ENCODE assay signal across 8 cellular contexts in the genomic region with DNA sequence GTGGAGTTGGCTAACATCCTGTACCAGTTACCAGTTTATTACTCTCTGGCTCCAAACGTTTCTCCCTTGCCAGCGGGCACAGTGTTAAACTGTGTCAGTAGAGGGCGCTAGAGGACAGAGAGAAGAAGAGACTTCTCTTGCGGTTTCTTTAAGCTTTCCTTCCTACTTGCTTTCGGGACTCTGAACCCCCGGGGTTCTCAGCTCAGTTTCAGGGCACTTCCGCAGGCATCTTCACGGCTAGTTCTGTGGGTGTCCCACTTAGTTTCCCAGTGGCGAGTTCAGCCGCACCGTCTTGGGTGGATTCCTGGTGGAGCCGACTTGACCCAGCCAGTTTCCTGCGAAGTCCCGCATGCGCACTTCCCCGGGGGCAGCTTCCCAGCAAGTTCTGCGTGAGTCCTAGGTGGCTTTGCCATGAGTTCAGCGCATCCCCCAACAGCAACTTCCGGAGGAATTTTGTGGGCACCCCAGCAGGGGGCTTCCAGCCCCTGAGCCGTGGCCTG. TPM values are rescaled to one million over a fixed set of nuclear protein-coding genes. Genes with fewer than 3 reads are reported as not detected.
DNase-seq lines count a peak whose midpoint lies in the region; ATAC-seq and TF ChIP-seq lines count a peak whose summit lies in the region.

No MANE protein-coding gene starts in this region.

- intact Hi-C loops in right lobe of liver (cut with DNase I), result no loop called here

- peaks cover 6% of the 10 kb centered on the region for H3K27me3 Mint-ChIP-seq in activated CD4-positive, alpha-beta memory T cell treated with anti-CD3 and anti-CD28 coated beads, Interleukin-2, amount 10 ng/mL, durations not matched to agents 7 days and 5 days

- no peaks in the 10 kb centered on the region for H3K36me3 ChIP-seq in right lobe of liver

- no peak for TF ChIP-seq POLR2A in right lobe of liver (IDR thresholded peaks at IDR 0.05)

- ATAC-seq in right lobe of liver, result peak; percentile 91 to 93 (median 92)
- ATAC-seq in GM21360 (IDR thresholded peaks at IDR 0.05; ENCODE audit: unreplicated experiment), result no peak

- H3K4me3 ChIP-seq in HL-60 (replicated peaks; ENCODE audit: insufficient read depth, low read length) (peak overlapping the region; percentile 56), right lobe of liver (peak overlapping the region; percentile 43 to 64 (median 64))

- DNase-seq in GM10266 (ENCODE audit: extremely low spot score) (peak; percentile 82), HL-60 (ENCODE audit: low read depth in 1 of 2, low spot score in 1 of 2) (peak; percentile 78 to 90), NCI-H82 treated with DMSO at 0.1 percent for 48 hours (lab: John Stamatoyannopoulos, UW; ENCODE audit: unreplicated experiment) (peak; percentile 90), ecto neural progenitor cell (ENCODE audit: low spot score) (peak; percentile 84), right lobe of liver (peak; percentile 78 to 82 (median 80))
- peak; percentile 86 for DNase-seq in activated CD4-positive, alpha-beta memory T cell treated with anti-CD3 and anti-CD28 coated beads, Interleukin-2, amount 10 ng/mL, durations not matched to agents 7 days and 5 days
- DNase-seq in stimulated activated CD4-positive, alpha-beta T cell treated with anti-CD3 and anti-CD28 coated beads, Interleukin-4, amount 100 ng/mL, for 48 hours (ENCODE audit: low read depth in 2 of 2), result peak; percentile 64 to 69

- no peaks in the 10 kb centered on the region for H3K9me3 Mint-ChIP-seq in activated CD4-positive, alpha-beta memory T cell treated with anti-CD3 and anti-CD28 coated beads, Interleukin-2, amount 10 ng/mL, durations not matched to agents 7 days and 5 days

- peak; percentile 92 for TF ChIP-seq CTCF in GM10266 (IDR thresholded peaks at IDR 0.05; ENCODE audit: control insufficient read depth, insufficient read depth, low read depth, missing control alignments)
- TF ChIP-seq CTCF in HL-60 (IDR thresholded peaks at IDR 0.05; ENCODE audit: insufficient read depth, low read length), result peak; percentile 93
- peak; percentile 89 to 97 (median 92) for TF ChIP-seq CTCF in right lobe of liver (IDR thresholded peaks at IDR 0.05)

- H3K36me3 Mint-ChIP-seq in activated CD4-positive, alpha-beta memory T cell treated with anti-CD3 and anti-CD28 coated beads, Interleukin-2, amount 10 ng/mL, durations not matched to agents 7 days and 5 days (ENCODE audit: low read depth), result no peaks in the 10 kb centered on the region

- no peaks in the 10 kb centered on the region for H3K9me3 ChIP-seq in right lobe of liver

- H3K27me3 ChIP-seq in HL-60 (ENCODE audit: insufficient read depth, poor library complexity, severe bottlenecking), result peaks cover 3% of the 10 kb centered on the region
- H3K27me3 ChIP-seq in right lobe of liver, result no peaks in the 10 kb centered on the region

- POLR2A ChIA-PET in activated CD4-positive, alpha-beta memory T cell treated with anti-CD3 and anti-CD28 coated beads, Interleukin-2, amount 10 ng/mL, durations not matched to agents 7 days and 5 days (lab: Charles Lee), result interaction anchor here (0.8 to 30.4 kb wide), 6 partner anchors 10 to 220 kb away, joined by 3 to 646 read pairs (median 48); a partner anchor contains a TSS

- WGBS in right lobe of liver (ENCODE audit: insufficient coverage, low coverage, low lambda C conversion rate, missing lambda C conversion rate), result under 1% methylated on average over 16 of the region's 20 CpGs

- H3K27ac ChIP-seq in HL-60 (replicated peaks) (peak overlapping the region; percentile 52), right lobe of liver (peak overlapping the region; percentile 53 to 71 (median 56))

- peaks cover 22% of the 10 kb centered on the region for H3K4me1 Mint-ChIP-seq in activated CD4-positive, alpha-beta memory T cell treated with anti-CD3 and anti-CD28 coated beads, Interleukin-2, amount 10 ng/mL, durations not matched to agents 7 days and 5 days

- peak overlapping the region; percentile 76 for H3K4me3 Mint-ChIP-seq in activated CD4-positive, alpha-beta memory T cell treated with anti-CD3 and anti-CD28 coated beads, Interleukin-2, amount 10 ng/mL, durations not matched to agents 7 days and 5 days

- H3K4me1 ChIP-seq in right lobe of liver, result peaks cover 0 to 5% (median 0%) of the 10 kb centered on the region in 4 donors

- H3K27ac Mint-ChIP-seq in activated CD4-positive, alpha-beta memory T cell treated with anti-CD3 and anti-CD28 coated beads, Interleukin-2, amount 10 ng/mL, durations not matched to agents 7 days and 5 days, result peak overlapping the region; percentile 55

- CTCF ChIA-PET in activated CD4-positive, alpha-beta memory T cell treated with anti-CD3 and anti-CD28 coated beads, Interleukin-2, amount 10 ng/mL, durations not matched to agents 7 days and 5 days (lab: Charles Lee), result interaction anchor here (0.6 to 7.7 kb wide), 55 partner anchors 10 to 576 kb away, joined by 3 to 512 read pairs (median 4); a partner anchor contains a TSS

RNA-seq across cellular contexts. Expression of a gene that starts 37.9 kb away (rescaled TPM):
- 100 to 1,000 TPM; 116 TPM for total RNA-seq in activated CD4-positive, alpha-beta memory T cell treated with anti-CD3 and anti-CD28 coated beads, Interleukin-2, amount 10 ng/mL, durations not matched to agents 7 days and 5 days
- 10 to 100 TPM in 1 of 6 experiments, 1 to 10 TPM in 5; 2.0 to 11.2 (median 5.4) TPM for total RNA-seq in right lobe of liver

RNA-seq across cellular contexts. Expression of a gene that starts 37.9 kb away (rescaled TPM):
- total RNA-seq in activated CD4-positive, alpha-beta memory T cell treated with anti-CD3 and anti-CD28 coated beads, Interleukin-2, amount 10 ng/mL, durations not matched to agents 7 days and 5 days, result under 1 TPM; 0.15 to 0.55 TPM
- total RNA-seq in right lobe of liver, result under 1 TPM in 3 of 6 experiments, not detected in 3; 0.46 to 0.61 (median 0.46) TPM

Comparison
In these comparisons a context has a peak if more than half of its experiments do, and no peak if none do; other contexts are left out.
1. RNA of a gene that starts 37.9 kb away (total RNA-seq): 116 TPM in activated CD4-positive, alpha-beta memory T cell treated with anti-CD3 and anti-CD28 coated beads, Interleukin-2, amount 10 ng/mL, durations not matched to agents 7 days and 5 days; 2.0 to 11.2 TPM in right lobe of liver; every median in the first group is over 4 times any median in the second.
2. Peak in every context shown above with its lines, with median percentiles within 50 percentile points of each other: DNase-seq and CTCF ChIP-seq.